In the genomic region with DNA sequence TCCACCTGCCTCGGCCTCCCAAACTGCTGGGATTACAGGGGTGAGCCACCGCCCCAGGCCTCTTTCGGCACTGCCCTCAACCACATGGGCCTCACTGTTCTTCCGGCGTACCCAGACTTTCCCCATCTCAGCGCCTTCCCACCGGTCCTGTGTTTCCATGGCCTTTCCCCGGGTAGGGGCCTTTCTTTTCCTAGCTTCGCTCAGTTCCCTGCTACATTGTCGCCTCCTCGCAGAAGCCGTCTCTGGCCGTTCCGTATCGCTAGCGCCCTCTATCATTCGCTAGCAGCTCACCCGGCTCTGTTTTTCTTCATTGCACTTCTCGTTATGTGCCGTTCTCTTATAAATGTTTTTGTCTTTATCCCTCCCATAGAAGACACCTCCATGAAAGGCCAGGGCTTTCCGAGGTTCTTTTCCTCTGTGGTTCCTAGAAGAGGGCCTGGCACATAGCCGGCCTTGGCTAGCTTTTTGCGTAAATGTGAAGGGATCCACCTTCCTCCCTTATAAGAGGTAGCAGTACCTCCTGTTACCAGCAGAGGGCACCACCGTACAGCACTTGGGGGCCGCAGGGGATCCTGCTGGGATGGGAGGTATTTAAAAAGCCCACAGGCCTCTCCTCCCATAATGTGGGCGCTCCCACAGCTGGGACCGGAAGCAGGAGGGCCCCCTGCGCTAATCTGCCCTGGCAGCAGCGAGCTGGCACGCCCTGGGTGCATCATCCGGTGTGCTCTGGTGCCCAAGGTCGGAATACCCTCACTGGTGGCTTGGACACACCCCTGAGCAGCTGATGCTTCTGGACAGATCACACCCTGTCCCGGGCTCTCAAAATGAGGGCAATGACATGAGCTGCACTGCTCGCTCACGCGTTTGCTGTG, we compare ENCODE assay signal across 1 cellular context.
TF ChIP-seq lines count a peak whose summit lies in the region.

No MANE protein-coding gene starts in this region.

TF ChIP-seq in GM23338, 12 proteins besides CTCF, POLR2A, EP300 and RAD21:
- no peak for TF ChIP-seq ZNF114 (CRISPR knock-in tag; IDR thresholded peaks at IDR 0.05)
- no peak for TF ChIP-seq EZH2phosphoT487 (IDR thresholded peaks at IDR 0.05; ENCODE audit: unreplicated experiment)
- no peak for TF ChIP-seq STAT1 (IDR thresholded peaks at IDR 0.05; ENCODE audit: unreplicated experiment)
- no peak for TF ChIP-seq ETS1 (IDR thresholded peaks at IDR 0.05)
- no peak for TF ChIP-seq ZNF462 (CRISPR knock-in tag; IDR thresholded peaks at IDR 0.05)
- no peak for TF ChIP-seq NANOG (IDR thresholded peaks at IDR 0.05; ENCODE audit: borderline replicate concordance)
- no peak for TF ChIP-seq POLR2AphosphoS5 (IDR thresholded peaks at IDR 0.05; ENCODE audit: low read depth)
- no peak for TF ChIP-seq ZNF331 (CRISPR knock-in tag; IDR thresholded peaks at IDR 0.05; ENCODE audit: low read depth)
- TF ChIP-seq CREB1 (CRISPR knock-in tag; IDR thresholded peaks at IDR 0.05; ENCODE audit: low read depth) = no peak
- TF ChIP-seq, protein P1, sequence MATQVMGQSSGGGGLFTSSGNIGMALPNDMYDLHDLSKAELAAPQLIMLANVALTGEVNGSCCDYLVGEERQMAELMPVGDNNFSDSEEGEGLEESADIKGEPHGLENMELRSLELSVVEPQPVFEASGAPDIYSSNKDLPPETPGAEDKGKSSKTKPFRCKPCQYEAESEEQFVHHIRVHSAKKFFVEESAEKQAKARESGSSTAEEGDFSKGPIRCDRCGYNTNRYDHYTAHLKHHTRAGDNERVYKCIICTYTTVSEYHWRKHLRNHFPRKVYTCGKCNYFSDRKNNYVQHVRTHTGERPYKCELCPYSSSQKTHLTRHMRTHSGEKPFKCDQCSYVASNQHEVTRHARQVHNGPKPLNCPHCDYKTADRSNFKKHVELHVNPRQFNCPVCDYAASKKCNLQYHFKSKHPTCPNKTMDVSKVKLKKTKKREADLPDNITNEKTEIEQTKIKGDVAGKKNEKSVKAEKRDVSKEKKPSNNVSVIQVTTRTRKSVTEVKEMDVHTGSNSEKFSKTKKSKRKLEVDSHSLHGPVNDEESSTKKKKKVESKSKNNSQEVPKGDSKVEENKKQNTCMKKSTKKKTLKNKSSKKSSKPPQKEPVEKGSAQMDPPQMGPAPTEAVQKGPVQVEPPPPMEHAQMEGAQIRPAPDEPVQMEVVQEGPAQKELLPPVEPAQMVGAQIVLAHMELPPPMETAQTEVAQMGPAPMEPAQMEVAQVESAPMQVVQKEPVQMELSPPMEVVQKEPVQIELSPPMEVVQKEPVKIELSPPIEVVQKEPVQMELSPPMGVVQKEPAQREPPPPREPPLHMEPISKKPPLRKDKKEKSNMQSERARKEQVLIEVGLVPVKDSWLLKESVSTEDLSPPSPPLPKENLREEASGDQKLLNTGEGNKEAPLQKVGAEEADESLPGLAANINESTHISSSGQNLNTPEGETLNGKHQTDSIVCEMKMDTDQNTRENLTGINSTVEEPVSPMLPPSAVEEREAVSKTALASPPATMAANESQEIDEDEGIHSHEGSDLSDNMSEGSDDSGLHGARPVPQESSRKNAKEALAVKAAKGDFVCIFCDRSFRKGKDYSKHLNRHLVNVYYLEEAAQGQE (IDR thresholded peaks at IDR 0.05; ENCODE audit: unreplicated experiment) = no peak
- TF ChIP-seq JUNB (IDR thresholded peaks at IDR 0.05; ENCODE audit: unreplicated experiment) = no peak
- no peak for TF ChIP-seq EZH2 (IDR thresholded peaks at IDR 0.05; ENCODE audit: low read depth, unreplicated experiment)
TF ChIP-seq in GM23338: peak in this region for 0.
